In the genomic region with DNA sequence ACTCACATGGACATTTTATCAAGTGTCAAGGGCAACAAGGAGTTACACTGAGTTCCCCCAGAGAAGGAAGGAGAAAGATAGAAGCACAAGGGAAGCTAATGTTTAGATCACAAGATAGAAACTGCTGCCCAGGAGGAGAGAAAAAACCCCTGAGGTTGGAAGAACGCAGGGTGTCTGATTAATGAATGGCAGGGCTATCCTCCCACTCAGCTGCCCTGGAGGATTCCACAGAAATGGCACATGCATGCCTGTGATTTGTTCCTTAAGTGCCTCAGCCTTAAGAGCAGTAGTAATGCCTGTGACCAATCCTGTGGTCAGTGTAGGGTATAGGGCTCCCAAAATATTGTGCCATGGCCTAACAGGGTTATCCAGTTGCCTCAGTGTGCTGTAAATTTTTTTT, we compare ENCODE assay signal across 18 cellular contexts. TPM values are rescaled to one million over a fixed set of nuclear protein-coding genes. Genes with fewer than 3 reads are reported as not detected.
A peak's percentile ranks its signal among the peaks of the same experiment; 100 is the strongest.
DNase-seq lines count a peak whose midpoint lies in the region; ATAC-seq lines count a peak whose summit lies in the region.
"Had no signal": no experiment of that assay in that cellular context is flagged by ENCODE, and none has a peak within 500 bp of the region (broad histone marks: within the 10 kb centered on the region; RNA-seq: fewer than 3 reads in every experiment).

No MANE protein-coding gene starts in this region.

- in situ Hi-C loops in ACHN (cut with HindIII; ENCODE audit: low pct_ligation_motif_present, low pct_unique_long_range_greater_than_20kb, low sequenced_read_pairs) = no loop called here

- DNase-seq in ACHN = peak; percentile 64
- peak; percentile 14 for DNase-seq in RPMI7951 (ENCODE audit: low read depth)
- peak; percentile 77 for DNase-seq in kidney glomerular epithelial cell (lab: John Stamatoyannopoulos, UW)
- no peak for DNase-seq in SW 1271 (lab: John Stamatoyannopoulos, UW)
- DNase-seq in NCI-H510A (lab: John Stamatoyannopoulos, UW) = no peak
- no peak for DNase-seq in NOMO-1 (lab: John Stamatoyannopoulos, UW; ENCODE audit: unreplicated experiment in 2 of 2)
- DNase-seq: activated CD4-positive, alpha-beta T cell treated with anti-CD3 and anti-CD28 coated beads, Interleukin-2, amount 10 ng/mL, durations not matched to agents 7 days and 5 days; activated naive CD4-positive, alpha-beta T cell treated with anti-CD3 and anti-CD28 coated beads for 36 hours; cerebellar nuclear complex; effector memory CD8-positive, alpha-beta T cell; NCI-H1092; NCI-H2081 treated with DMSO at 0.1 percent for 48 hours; NCI-H748 treated with DMSO at 0.1 percent for 48 hours; trophoblast cell had no signal

- peak; percentile 51 for ATAC-seq in HG02759 (IDR thresholded peaks at IDR 0.05; ENCODE audit: unreplicated experiment)
- ATAC-seq in GM21737 (IDR thresholded peaks at IDR 0.05; ENCODE audit: unreplicated experiment) = no peak
- ATAC-seq: effector memory CD8-positive, alpha-beta T cell; Panc1; stimulated activated memory B cell treated with anti-CD40 and anti-IgM and Interleukin-4, amounts not matched to agents 10 μg/mL and 1 μg/mL and 100 μg/mL, for 72 hours had no signal

RNA-seq across cellular contexts. Expression of a gene that starts 20.2 kb away (rescaled TPM):
- total RNA-seq in RPMI7951 (2014; rRNA removed; shearing (Covaris generic)) = 25.1 and 32.2 TPM in 2 replicates

RNA-seq across cellular contexts. Expression of a gene that starts 20.4 kb away (rescaled TPM):
- total RNA-seq in RPMI7951 (2014; rRNA removed; shearing (Covaris generic)) = 44.9 and 45.8 TPM in 2 replicates

Comparison
In these comparisons a context has a peak if more than half of its experiments do, and no peak if none do; other contexts are left out.
1. DNase-seq: peak in ACHN (single experiment), RPMI7951 (single experiment) and kidney glomerular epithelial cell (single experiment); none in SW 1271 (0 of 2), NCI-H510A (single experiment) and NOMO-1 (0 of 2).